8 cellular contexts compared by ENCODE assay signal in genomic region chr7:134690016-134690415, GRCh38. TPM values are rescaled to one million over a fixed set of nuclear protein-coding genes. Genes with fewer than 3 reads are reported as not detected.
DNase-seq lines count a peak whose midpoint lies in the region; ATAC-seq, FAIRE-seq and TF ChIP-seq lines count a peak whose summit lies in the region.

No MANE protein-coding gene starts in this region.

- H2AFZ ChIP-seq in DND-41 (ENCODE audit: low read depth, low read length): no peak overlapping the region
- no peak overlapping the region for H2AFZ ChIP-seq in OCI-LY1 (ENCODE audit: low read length)

- no peak for DNase-seq in DND-41
- no peak for DNase-seq in esophagus squamous epithelium (lab: John Stamatoyannopoulos, UW)
- no peak for DNase-seq in pancreas
- DNase-seq in stimulated activated naive CD4-positive, alpha-beta T cell treated with Interleukin-2 at 50 U/mL for 16 hours (lab: John Stamatoyannopoulos, UW): no peak
- DNase-seq in D721Med (ENCODE audit: insufficient read length, low spot score): no peak
- DNase-seq in NK-92 (lab: John Stamatoyannopoulos, UW; ENCODE audit: unreplicated experiment): no peak

- H3K4me2 ChIP-seq in DND-41 (ENCODE audit: insufficient read depth, low read length) (no peak overlapping the region), OCI-LY1 (ENCODE audit: low read length) (no peak overlapping the region)

- TF ChIP-seq POLR2A in esophagus squamous epithelium (IDR thresholded peaks at IDR 0.05): no peak

- ATAC-seq in DND-41 (ENCODE audit: insufficient read depth, low read depth): no peak; the same call in 2 of the 3 replicates
- ATAC-seq in pancreas: peak in 3 of 4 donors; percentile 66 to 74 (median 69)
- no peak for ATAC-seq in GM18519 (IDR thresholded peaks at IDR 0.05; ENCODE audit: low FRiP score, unreplicated experiment)

- no peaks in the 10 kb centered on the region for H3K4me1 ChIP-seq in DND-41 (ENCODE audit: insufficient read depth, low read length)
- no peaks in the 10 kb centered on the region for H3K4me1 ChIP-seq in OCI-LY1 (ENCODE audit: insufficient read depth, low read length, severe bottlenecking)
- peaks cover 0 to 24% (median 19%) of the 10 kb centered on the region in 3 donors for H3K4me1 ChIP-seq in esophagus squamous epithelium
- H3K4me1 ChIP-seq in pancreas: no peaks in the 10 kb centered on the region

- FAIRE-seq in pancreas (lab: Jason Lieb, UNC) (peak; percentile 81), D721Med (lab: Jason Lieb, UNC) (no peak)

- no peaks in the 10 kb centered on the region for H3F3A ChIP-seq in OCI-LY1 (ENCODE audit: insufficient read depth, low read length)

- H3K9me3 ChIP-seq in DND-41 (ENCODE audit: insufficient read depth, low read length, severe bottlenecking) (no peaks in the 10 kb centered on the region), OCI-LY1 (ENCODE audit: low read length) (no peaks in the 10 kb centered on the region), esophagus squamous epithelium (no peaks in the 10 kb centered on the region), pancreas (no peaks in the 10 kb centered on the region)

- H3K9ac ChIP-seq in DND-41 (ENCODE audit: low read depth, low read length) (no peak overlapping the region), OCI-LY1 (ENCODE audit: low read length) (no peak overlapping the region)

- H3K4me3 ChIP-seq in DND-41 (ENCODE audit: low read depth in 1 of 2, low read length in 2 of 2) (no peak overlapping the region), OCI-LY1 (ENCODE audit: low read depth, low read length, poor library complexity, severe bottlenecking) (no peak overlapping the region), esophagus squamous epithelium (peak overlapping the region in 3 of 4 donors; percentile 13 to 24 (median 19)), pancreas (no peak overlapping the region)

- intact Hi-C loops in esophagus squamous epithelium (cut with DNase I) (loop anchor here (10.0 kb wide), 1 partner anchor 265 kb away; no protein-coding TSS in a partner anchor), pancreas (cut with DNase I) (loop anchor here in 1 of 3 donors (10.0 kb wide), 1 partner anchor 255 kb away; no protein-coding TSS in a partner anchor)

- H3K27me3 ChIP-seq in DND-41 (ENCODE audit: insufficient read depth, low read length, poor library complexity): peaks cover 8% of the 10 kb centered on the region
- H3K27me3 ChIP-seq in OCI-LY1 (ENCODE audit: insufficient read depth, low read length): no peaks in the 10 kb centered on the region
- no peaks in the 10 kb centered on the region for H3K27me3 ChIP-seq in esophagus squamous epithelium
- peaks cover 0 to 3% (median 0%) of the 10 kb centered on the region in 4 donors for H3K27me3 ChIP-seq in pancreas

- peak; percentile 44 for TF ChIP-seq CTCF in DND-41 (IDR thresholded peaks at IDR 0.05; ENCODE audit: borderline replicate concordance, extremely low read depth, low read length, poor library complexity, severe bottlenecking)
- TF ChIP-seq CTCF in OCI-LY1 (IDR thresholded peaks at IDR 0.05; ENCODE audit: low read length): peak; percentile 32; the same call in 1 of the 2 replicates
- TF ChIP-seq CTCF in esophagus squamous epithelium (IDR thresholded peaks at IDR 0.05): peak in 4 of 6 experiments; percentile 29 to 48 (median 45)
- peak in 1 of 4 donors; percentile 12 for TF ChIP-seq CTCF in pancreas (IDR thresholded peaks at IDR 0.05)
- TF ChIP-seq CTCF in D721Med (IDR thresholded peaks at IDR 0.05; ENCODE audit: insufficient read depth, missing control alignments): no peak

- H3K79me2 ChIP-seq in DND-41 (ENCODE audit: insufficient read depth, low read length): no peaks in the 10 kb centered on the region
- H3K79me2 ChIP-seq in OCI-LY1 (ENCODE audit: insufficient read depth, low read length): no peaks in the 10 kb centered on the region

- WGBS in esophagus squamous epithelium, 2 donors: 38 to 43% methylated on average over 5 of the region's 5 CpGs
- 54 to 60% methylated on average over 5 of the region's 5 CpGs for WGBS in pancreas, 2 donors

- no peaks in the 10 kb centered on the region for H4K20me1 ChIP-seq in DND-41 (ENCODE audit: insufficient read depth, low read length)
- no peaks in the 10 kb centered on the region for H4K20me1 ChIP-seq in OCI-LY1 (ENCODE audit: insufficient read depth, low read length)

- no peaks in the 10 kb centered on the region for H3K9me2 ChIP-seq in OCI-LY1 (ENCODE audit: low read depth, low read length)

- H3K36me3 ChIP-seq in DND-41 (ENCODE audit: insufficient read depth, low read length) (no peaks in the 10 kb centered on the region), OCI-LY1 (ENCODE audit: insufficient read depth, low read length) (no peaks in the 10 kb centered on the region), esophagus squamous epithelium (no peaks in the 10 kb centered on the region), pancreas (no peaks in the 10 kb centered on the region)

- H3K27ac ChIP-seq in DND-41 (ENCODE audit: low read length) (no peak overlapping the region), OCI-LY1 (ENCODE audit: low read depth, low read length, poor library complexity, severe bottlenecking) (no peak overlapping the region), esophagus squamous epithelium (peak overlapping the region; percentile 32 to 78 (median 74)), pancreas (no peak overlapping the region)

RNA-seq across cellular contexts. Expression of gene BPGM, which starts 43.4 kb away (rescaled TPM):
- total RNA-seq in esophagus squamous epithelium (10 to 100 TPM in 2 of 4 donors, 1 to 10 TPM in 2; 4.4 to 16.8 (median 11.3) TPM), pancreas (1 to 10 TPM; 2.8 to 10.0 (median 4.7) TPM)
- polyA plus RNA-seq in pancreas: 1 to 10 TPM; 9.1 to 10.0 TPM

Comparison
In these comparisons a context has a peak if more than half of its experiments do, and no peak if none do; other contexts are left out.
1. ATAC-seq: peak in pancreas (3 of 4); none in DND-41 (single experiment) and GM18519 (single experiment).
2. H3K27ac ChIP-seq: peak in esophagus squamous epithelium (4 of 4); none in DND-41 (single experiment), OCI-LY1 (single experiment) and pancreas (0 of 4).
3. H3K4me3 ChIP-seq: peak in esophagus squamous epithelium (3 of 4); none in DND-41 (0 of 2), OCI-LY1 (single experiment) and pancreas (0 of 4).